ENCODE assay signal across 12 cellular contexts in the genomic region with DNA sequence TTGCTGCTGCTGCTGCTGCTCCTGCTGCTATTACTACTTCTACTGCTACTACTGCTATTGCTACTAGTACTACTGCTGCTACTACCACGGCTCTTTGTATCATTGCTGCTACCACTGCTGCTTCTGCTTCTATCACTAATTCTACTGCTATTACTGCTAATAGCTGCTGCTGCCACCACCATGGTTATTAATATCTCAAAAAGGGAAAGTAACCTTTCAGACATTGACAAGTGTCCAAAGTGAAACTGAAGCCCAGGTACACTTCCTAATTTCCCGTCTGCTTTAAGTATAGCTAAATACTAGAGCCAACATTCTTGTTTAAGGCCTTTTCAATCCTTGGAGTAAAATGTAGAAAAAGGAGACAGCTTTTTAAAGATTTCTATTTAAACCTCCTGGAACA.
DNase-seq lines count a peak whose midpoint lies in the region; ATAC-seq and TF ChIP-seq lines count a peak whose summit lies in the region.
"Had no signal": no experiment of that assay in that cellular context is flagged by ENCODE, and none has a peak within 500 bp of the region (broad histone marks: within the 10 kb centered on the region; RNA-seq: fewer than 3 reads in every experiment).

No MANE protein-coding gene starts in this region.

- DNase-seq in GM10266 (ENCODE audit: extremely low spot score) = peak; percentile 32
- DNase-seq in epithelial cell of prostate (ENCODE audit: low read depth, low spot score) = no peak
- no peak for DNase-seq in DMS53 (lab: John Stamatoyannopoulos, UW)
- no peak for DNase-seq in DMS153 (lab: John Stamatoyannopoulos, UW)
- no peak for DNase-seq in DMS79 (lab: John Stamatoyannopoulos, UW)
- no peak for DNase-seq in iPS-NIHi11 (ENCODE audit: low spot score)
- DNase-seq: activated naive CD4-positive, alpha-beta T cell treated with Interleukin-2 at 50 U/mL for 16 hours; head of caudate nucleus; spleen had no signal

- TF ChIP-seq CTCF in GM10266 (IDR thresholded peaks at IDR 0.05; ENCODE audit: control insufficient read depth, insufficient read depth, low read depth, missing control alignments) = no peak

- peak; percentile 85 for ATAC-seq in GM21390 (IDR thresholded peaks at IDR 0.05; ENCODE audit: unreplicated experiment)
- peak; percentile 84 for ATAC-seq in HG03159 (IDR thresholded peaks at IDR 0.05; ENCODE audit: unreplicated experiment)

- H3K27ac ChIP-seq in epithelial cell of prostate = peak overlapping the region; percentile 80
- H3K27ac ChIP-seq: BLaER1 had no signal
